ENCODE assay signal across 20 cellular contexts in genomic region chr11:10352911-10353550, GRCh38. TPM values are rescaled to one million over a fixed set of nuclear protein-coding genes. Genes with fewer than 3 reads are reported as not detected.
DNase-seq lines count a peak whose midpoint lies in the region; ATAC-seq and TF ChIP-seq lines count a peak whose summit lies in the region.
"Had no signal": no experiment of that assay in that cellular context is flagged by ENCODE, and none has a peak within 500 bp of the region (broad histone marks: within the 10 kb centered on the region; RNA-seq: fewer than 3 reads in every experiment).

No MANE protein-coding gene starts in this region.

- H3K18ac ChIP-seq in mesendoderm (ENCODE audit: low read length) = peak overlapping the region; percentile 93

- peak overlapping the region; percentile 62 for H3K4ac ChIP-seq in mesendoderm (ENCODE audit: low read depth, low read length)

- TF ChIP-seq CTCF in heart left ventricle (IDR thresholded peaks at IDR 0.05) = no peak
- TF ChIP-seq CTCF in upper lobe of right lung (IDR thresholded peaks at IDR 0.05) = no peak

- H4K5ac ChIP-seq in mesendoderm (ENCODE audit: low read length) = no peak overlapping the region

- no peak overlapping the region for H2AK5ac ChIP-seq in mesendoderm (ENCODE audit: low read length)

- WGBS in heart left ventricle, 4 donors = 72 to 85% (median 80%) methylated on average over 5 of the region's 5 CpGs
- 83% methylated on average over 5 of the region's 5 CpGs for WGBS in right cardiac atrium
- no CpG with 5 or more reads among the region's 5 CpGs for WGBS in mesendoderm (ENCODE audit: extremely low coverage, insufficient coverage, low lambda C conversion rate)

- TF ChIP-seq POLR2A in heart left ventricle (IDR thresholded peaks at IDR 0.05) = no peak

- no peak overlapping the region for H3K4me2 ChIP-seq in mesendoderm (ENCODE audit: low read length)

- H3K27ac ChIP-seq in heart left ventricle = peak overlapping the region; percentile 53 to 88 (median 80)
- no peak overlapping the region for H3K27ac ChIP-seq in right cardiac atrium (ENCODE audit: low read length)
- H3K27ac ChIP-seq in mesendoderm (ENCODE audit: low read depth, low read length) = no peak overlapping the region
- peak overlapping the region; percentile 64 for H3K27ac ChIP-seq in upper lobe of right lung

- H3K56ac ChIP-seq in mesendoderm (ENCODE audit: low read length) = no peak overlapping the region

- no peaks in the 10 kb centered on the region for H3K79me2 ChIP-seq in mesendoderm (ENCODE audit: control insufficient read depth, insufficient read depth, low read length)

- DNase-seq in heart left ventricle (no peak), right cardiac atrium (no peak), adipocyte (ENCODE audit: low read depth) (no peak), mesendoderm (no peak), upper lobe of right lung (no peak), NCI-H1417 (lab: John Stamatoyannopoulos, UW) (no peak), NCI-H446 treated with DMSO at 0.1 percent for 48 hours (lab: John Stamatoyannopoulos, UW) (no peak), D341Med (ENCODE audit: low spot score) (no peak)
- DNase-seq: activated CD4-positive, alpha-beta T cell treated with anti-CD3 and anti-CD28 coated beads, Interleukin-2, amount 10 ng/mL, durations not matched to agents 7 days and 5 days; activated gamma-delta T cell; erythroblast; foreskin melanocyte; NCI-H187; stimulated activated CD4-positive, alpha-beta T cell treated with anti-CD3 and anti-CD28 coated beads, Interleukin-2, amount 100 ng/mL, for 48 hours; stimulated activated naive CD8-positive, alpha-beta T cell treated with anti-CD3 and anti-CD28 coated beads, Interleukin-15, amount 100 ng/mL, for 72 hours; upper lobe of left lung had no signal

- intact Hi-C loops in heart left ventricle (cut with DNase I) (no loop called here), right cardiac atrium (cut with DNase I) (no loop called here), upper lobe of right lung (cut with DNase I) (no loop called here)

- H3K9ac ChIP-seq in adipocyte (ENCODE audit: low read length) (peak overlapping the region; percentile 13), mesendoderm (ENCODE audit: low read length) (no peak overlapping the region)

- peak overlapping the region; percentile 13 for H2BK120ac ChIP-seq in mesendoderm (ENCODE audit: low read depth, low read length)

- no peak overlapping the region for H3K4me3 ChIP-seq in heart left ventricle
- no peak overlapping the region for H3K4me3 ChIP-seq in right cardiac atrium (ENCODE audit: low read length)
- no peak overlapping the region for H3K4me3 ChIP-seq in adipocyte (ENCODE audit: low read length)
- no peak overlapping the region for H3K4me3 ChIP-seq in mesendoderm (ENCODE audit: low read length)
- no peak overlapping the region for H3K4me3 ChIP-seq in upper lobe of right lung
- H3K4me3 ChIP-seq: A549, HAP-1, skin epidermis, upper lobe of left lung had no signal

- peak overlapping the region; percentile 86 for H2BK15ac ChIP-seq in mesendoderm (replicated peaks; ENCODE audit: low read depth)

- H3K27me3 ChIP-seq in heart left ventricle = no peaks in the 10 kb centered on the region
- no peaks in the 10 kb centered on the region for H3K27me3 ChIP-seq in right cardiac atrium (ENCODE audit: control insufficient read depth, insufficient read depth)
- H3K27me3 ChIP-seq in adipocyte (replicated peaks; ENCODE audit: control insufficient read depth, insufficient read depth, low read length) = no peaks in the 10 kb centered on the region
- H3K27me3 ChIP-seq in mesendoderm (ENCODE audit: insufficient read depth, low read length, poor library complexity) = no peaks in the 10 kb centered on the region
- H3K27me3 ChIP-seq in upper lobe of right lung = no peaks in the 10 kb centered on the region
- H3K27me3 ChIP-seq: upper lobe of left lung had no signal

- H3K23ac ChIP-seq in mesendoderm (ENCODE audit: low read length) = no peak overlapping the region

- H3K36me3 ChIP-seq in heart left ventricle = no peaks in the 10 kb centered on the region
- H3K36me3 ChIP-seq in adipocyte (ENCODE audit: control insufficient read depth, insufficient read depth, low read length, severe bottlenecking) = no peaks in the 10 kb centered on the region
- H3K36me3 ChIP-seq in mesendoderm (ENCODE audit: control insufficient read depth, insufficient read depth, low read length) = no peaks in the 10 kb centered on the region
- no peaks in the 10 kb centered on the region for H3K36me3 ChIP-seq in upper lobe of right lung
- H3K36me3 ChIP-seq: HAP-1, upper lobe of left lung had no signal

- H3K9me3 ChIP-seq in heart left ventricle = peaks cover 0 to 7% (median 0%) of the 10 kb centered on the region in 12 donors
- H3K9me3 ChIP-seq in right cardiac atrium (ENCODE audit: control insufficient read depth, low read length) = no peaks in the 10 kb centered on the region
- no peaks in the 10 kb centered on the region for H3K9me3 ChIP-seq in adipocyte (ENCODE audit: control insufficient read depth, low read length)
- no peaks in the 10 kb centered on the region for H3K9me3 ChIP-seq in upper lobe of right lung
- H3K9me3 ChIP-seq: A549, upper lobe of left lung had no signal

- no peak overlapping the region for H4K8ac ChIP-seq in mesendoderm (ENCODE audit: low read depth, low read length)

- ATAC-seq in heart left ventricle (no peak), right cardiac atrium (no peak), upper lobe of right lung (no peak)
- ATAC-seq: left lobe of liver; stimulated activated naive CD8-positive, alpha-beta T cell treated with anti-CD3 and anti-CD28 coated beads, Interleukin-15, amount 100 ng/mL, for 72 hours had no signal

- no peak overlapping the region for H2BK5ac ChIP-seq in mesendoderm (ENCODE audit: low read length)

- H3K4me1 ChIP-seq in heart left ventricle (peaks cover 8 to 39% (median 24%) of the 10 kb centered on the region in 12 donors), right cardiac atrium (ENCODE audit: control insufficient read depth, insufficient read depth, low read length) (peaks cover 9% of the 10 kb centered on the region), adipocyte (ENCODE audit: control insufficient read depth, insufficient read depth, low read length) (peaks cover 82% of the 10 kb centered on the region), mesendoderm (ENCODE audit: control insufficient read depth, low read depth, low read length) (peaks cover 2% of the 10 kb centered on the region), upper lobe of right lung (peaks cover 17% of the 10 kb centered on the region)

- no peaks in the 10 kb centered on the region for H3K79me1 ChIP-seq in mesendoderm (ENCODE audit: low read length)

RNA-seq across cellular contexts. Expression of gene ADM, which starts 48.2 kb away (rescaled TPM):
- total RNA-seq in heart left ventricle (10 to 100 TPM in 6 of 9 donors, 1 to 10 TPM in 3; 6.9 to 52.4 (median 16.8) TPM), right cardiac atrium (100 to 1,000 TPM in 3 of 4 donors, 10 to 100 TPM in 1; 57.9 to 219 (median 166) TPM), upper lobe of right lung (24.5 TPM)
- polyA plus RNA-seq in heart left ventricle (100 to 1,000 TPM in 1 of 2 donors, 10 to 100 TPM in 1; 14.6 to 154 TPM), right cardiac atrium (151 TPM)
- 12.6 TPM for polyA plus RNA-seq in mesendoderm (2013, experiment 1 of 2)
- polyA plus RNA-seq in mesendoderm (2013, experiment 2 of 2) = 15.2 TPM

RNA-seq across cellular contexts. Expression of gene SBF2, which starts 59.0 kb away (rescaled TPM):
- total RNA-seq in heart left ventricle (10 to 100 TPM; 15.3 to 33.9 (median 21.5) TPM), right cardiac atrium (10 to 100 TPM; 20.5 to 32.2 (median 23.3) TPM), upper lobe of right lung (38.5 TPM)
- polyA plus RNA-seq in heart left ventricle (10 to 100 TPM; 10.4 to 12.5 TPM), right cardiac atrium (10.8 TPM)
- polyA plus RNA-seq in mesendoderm (2013, experiment 1 of 2) = 14.5 TPM
- 15.3 TPM for polyA plus RNA-seq in mesendoderm (2013, experiment 2 of 2)

Comparison
In these comparisons a context has a peak if more than half of its experiments do, and no peak if none do; other contexts are left out.
1. H3K27ac ChIP-seq: peak in heart left ventricle (12 of 12) and upper lobe of right lung (single experiment); none in right cardiac atrium (single experiment) and mesendoderm (single experiment).